ENCODE assay signal across 33 cellular contexts in genomic region chr6:20315456-20315855, GRCh38.
"Had no signal": no experiment of that assay in that cellular context is flagged by ENCODE, and none has a peak within 500 bp of the region (broad histone marks: within the 10 kb centered on the region; RNA-seq: fewer than 3 reads in every experiment).

No MANE protein-coding gene starts in this region.

- H3K27ac ChIP-seq: KMS-11 had no signal

- H3K27me3 ChIP-seq: MG63 had no signal

- H3K9me3 ChIP-seq: MG63 had no signal

- H3K36me3 ChIP-seq: MG63 had no signal

- H3K4me3 ChIP-seq: MG63 had no signal

- DNase-seq: Karpas-422, Kasumi-1, KG1, MG63, MM.1S, NCI-H1048, NCI-H1092, NCI-H1092 treated with DMSO at 0.1 percent for 48 hours, NCI-H1105, NCI-H1105 treated with DMSO at 0.1 percent for 48 hours, NCI-H1417, NCI-H1417 treated with DMSO at 0.1 percent for 48 hours, NCI-H1436, NCI-H1436 treated with DMSO at 0.1 percent for 48 hours, NCI-H146, NCI-H1694, NCI-H1694 treated with DMSO at 0.1 percent for 48 hours, NCI-H187, NCI-H187 treated with DMSO at 0.1 percent for 48 hours, NCI-H1930, NCI-H2029, NCI-H2029 treated with DMSO at 0.1 percent for 48 hours, NCI-H2081, NCI-H2081 treated with DMSO at 0.1 percent for 48 hours, NCI-H2107, NCI-H2171, NCI-H2171 treated with DMSO at 0.1 percent for 48 hours, NCI-H2227 treated with DMSO at 0.1 percent for 48 hours, NCI-H226, NCI-H345, NCI-H446, NCI-H446 treated with DMSO at 0.1 percent for 48 hours had no signal

- H3K4me2 ChIP-seq: KMS-11 had no signal
